ENCODE assay signal across 9 cellular contexts in genomic region chr9:36092509-36093215, GRCh38. TPM values are rescaled to one million over a fixed set of nuclear protein-coding genes. Genes with fewer than 3 reads are reported as not detected.
DNase-seq lines count a peak whose midpoint lies in the region; ATAC-seq lines count a peak whose summit lies in the region.
"Had no signal": no experiment of that assay in that cellular context is flagged by ENCODE, and none has a peak within 500 bp of the region (broad histone marks: within the 10 kb centered on the region; RNA-seq: fewer than 3 reads in every experiment).

No MANE protein-coding gene starts in this region.

- peaks cover 5% of the 10 kb centered on the region for H3K4me1 ChIP-seq in CD8-positive, alpha-beta memory T cell (ENCODE audit: insufficient read depth, low read length)
- peaks cover 43% of the 10 kb centered on the region for H3K4me1 ChIP-seq in adipocyte (ENCODE audit: control insufficient read depth, insufficient read depth, low read length)

- H3K27ac Mint-ChIP-seq in CD8-positive, alpha-beta memory T cell = peak overlapping the region; percentile 80 to 94 (median 90)

- H3K36me3 Mint-ChIP-seq in CD8-positive, alpha-beta memory T cell = peaks cover 0 to 4% (median 1%) of the 10 kb centered on the region in 3 donors

- peak; percentile 100 for ATAC-seq in GM21723 (IDR thresholded peaks at IDR 0.05; ENCODE audit: unreplicated experiment)

- H3K4me3 ChIP-seq in CD8-positive, alpha-beta memory T cell (ENCODE audit: low read length) = no peak overlapping the region
- no peak overlapping the region for H3K4me3 ChIP-seq in adipocyte (ENCODE audit: low read length)

- H3K4me1 Mint-ChIP-seq in CD8-positive, alpha-beta memory T cell = peaks cover 13 to 18% (median 17%) of the 10 kb centered on the region in 3 donors

- H3K36me3 ChIP-seq in CD8-positive, alpha-beta memory T cell (ENCODE audit: insufficient read depth, low read length) = no peaks in the 10 kb centered on the region
- peaks cover 14% of the 10 kb centered on the region for H3K36me3 ChIP-seq in adipocyte (ENCODE audit: control insufficient read depth, insufficient read depth, low read length, severe bottlenecking)

- DNase-seq in CD8-positive, alpha-beta memory T cell = peak in 3 of 5 donors; percentile 19 to 52 (median 26)
- DNase-seq in NAMALWA (ENCODE audit: low spot score) (peak; percentile 37), adipocyte (ENCODE audit: low read depth) (no peak), AG20443 (ENCODE audit: low spot score) (no peak), NCI-H2196 treated with DMSO at 0.1 percent for 48 hours (lab: John Stamatoyannopoulos, UW; ENCODE audit: unreplicated experiment) (no peak), NCI-H446 treated with DMSO at 0.1 percent for 48 hours (lab: John Stamatoyannopoulos, UW) (no peak)
- peak; percentile 16 to 20 for DNase-seq in stimulated activated CD4-positive, alpha-beta T cell treated with anti-CD3 and anti-CD28 coated beads, Interleukin-4, amount 100 ng/mL, for 48 hours (ENCODE audit: low read depth in 2 of 2)
- DNase-seq: left cardiac atrium had no signal

- no peaks in the 10 kb centered on the region for H3K27me3 Mint-ChIP-seq in CD8-positive, alpha-beta memory T cell

- H3K9ac ChIP-seq in adipocyte (ENCODE audit: low read length) = peak overlapping the region; percentile 11

- H3K9me3 Mint-ChIP-seq in CD8-positive, alpha-beta memory T cell = no peaks in the 10 kb centered on the region

- H3K27ac ChIP-seq in CD8-positive, alpha-beta memory T cell (ENCODE audit: low read depth, low read length) = no peak overlapping the region

- no peaks in the 10 kb centered on the region for H3K27me3 ChIP-seq in CD8-positive, alpha-beta memory T cell (ENCODE audit: insufficient read depth, low read length, poor library complexity, severe bottlenecking)
- H3K27me3 ChIP-seq in adipocyte (replicated peaks; ENCODE audit: control insufficient read depth, insufficient read depth, low read length) = no peaks in the 10 kb centered on the region

- POLR2A ChIA-PET in CD8-positive, alpha-beta memory T cell (lab: Charles Lee) = no interaction called here

- H3K4me3 Mint-ChIP-seq in CD8-positive, alpha-beta memory T cell = peak overlapping the region in 6 of 7 donors; percentile 50 to 85 (median 66)

- H3K9me3 ChIP-seq in CD8-positive, alpha-beta memory T cell (ENCODE audit: low read length) = no peaks in the 10 kb centered on the region
- H3K9me3 ChIP-seq in adipocyte (ENCODE audit: control insufficient read depth, low read length) = no peaks in the 10 kb centered on the region

- CTCF ChIA-PET in CD8-positive, alpha-beta memory T cell (lab: Charles Lee) = interaction anchor here (0.9 to 1.6 kb wide), 3 partner anchors 10 to 74 kb away, joined by 4 to 5 read pairs (median 5); partner anchors contain the start of gene GLIPR2

RNA-seq across cellular contexts. Expression of gene GLIPR2, which starts 43.9 kb away (rescaled TPM):
- total RNA-seq in CD8-positive, alpha-beta memory T cell = 10 to 100 TPM; 17.1 to 17.5 TPM
- polyA plus RNA-seq in CD8-positive, alpha-beta memory T cell = 139 TPM

RNA-seq across cellular contexts. Expression of gene RECK, which starts 55.9 kb away (rescaled TPM):
- 1 to 10 TPM; 3.7 to 4.3 TPM for total RNA-seq in CD8-positive, alpha-beta memory T cell
- polyA plus RNA-seq in CD8-positive, alpha-beta memory T cell = 15.0 TPM

Comparison
In these comparisons a context has a peak if more than half of its experiments do, and no peak if none do; other contexts are left out.
1. DNase-seq: peak in CD8-positive, alpha-beta memory T cell (3 of 5), NAMALWA (single experiment) and stimulated activated CD4-positive, alpha-beta T cell treated with anti-CD3 and anti-CD28 coated beads, Interleukin-4, amount 100 ng/mL, for 48 hours (2 of 2); none in adipocyte (single experiment), AG20443 (single experiment), NCI-H2196 treated with DMSO at 0.1 percent for 48 hours (single experiment) and NCI-H446 treated with DMSO at 0.1 percent for 48 hours (single experiment).